19 cellular contexts compared by ENCODE assay signal in the genomic region with DNA sequence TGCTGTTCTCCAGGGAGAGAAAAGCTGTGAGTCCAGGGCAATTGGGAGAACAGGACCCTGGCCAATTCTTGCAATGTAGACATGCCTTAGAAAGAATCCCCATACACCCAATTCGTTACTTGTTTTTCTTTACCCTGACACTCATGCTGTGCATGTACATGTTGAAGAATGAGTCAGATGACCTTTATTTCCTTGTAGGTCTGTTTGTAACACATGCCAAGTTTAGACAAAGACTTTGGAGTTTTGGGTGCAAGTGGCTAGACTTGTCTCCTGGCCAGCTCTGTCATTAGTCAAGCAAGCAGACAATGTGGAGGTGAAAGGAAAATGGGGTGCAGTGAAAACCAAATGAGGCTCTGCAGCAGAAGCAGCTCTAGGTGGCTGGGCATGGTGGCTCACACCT. TPM values are rescaled to one million over a fixed set of nuclear protein-coding genes. Genes with fewer than 3 reads are reported as not detected.
DNase-seq lines count a peak whose midpoint lies in the region; ATAC-seq and TF ChIP-seq lines count a peak whose summit lies in the region.
"Had no signal": no experiment of that assay in that cellular context is flagged by ENCODE, and none has a peak within 500 bp of the region (broad histone marks: within the 10 kb centered on the region; RNA-seq: fewer than 3 reads in every experiment).

No MANE protein-coding gene starts in this region.

- in situ Hi-C loops in mammary epithelial cell (cut with MboI; ENCODE audit: low sequenced_read_pairs in 2 of 2), result no loop called here

- no peaks in the 10 kb centered on the region for H3K4me1 ChIP-seq in mammary epithelial cell (ENCODE audit: insufficient read depth, low read length)
- H3K4me1 ChIP-seq: pancreas, SJCRH30, vagina had no signal

- intact Hi-C loops in mammary epithelial cell (cut with micrococcal nuclease), result no loop called here
- intact Hi-C loops in activated naive CD4-positive, alpha-beta T cell treated with anti-CD3 and anti-CD28 coated beads for 36 hours (cut with micrococcal nuclease), result no loop called here

- H3K9me3 ChIP-seq in mammary epithelial cell (replicated peaks; ENCODE audit: insufficient read depth, low read length), result no peaks in the 10 kb centered on the region
- H3K9me3 ChIP-seq: pancreas, SJCRH30, vagina had no signal

- no peaks in the 10 kb centered on the region for H3K27me3 ChIP-seq in mammary epithelial cell (ENCODE audit: insufficient read depth, low read length)
- H3K27me3 ChIP-seq: pancreas, SJCRH30, vagina had no signal

- WGBS in mammary epithelial cell (ENCODE audit: low coverage, missing lambda C conversion rate), result no CpG with 5 or more reads among the region's 1 CpG

- H3K36me3 ChIP-seq in mammary epithelial cell (ENCODE audit: insufficient read depth, low read length), result peaks cover 7% of the 10 kb centered on the region

- no peak overlapping the region for H3K27ac Mint-ChIP-seq in activated naive CD4-positive, alpha-beta T cell treated with anti-CD3 and anti-CD28 coated beads for 36 hours
- H3K27ac Mint-ChIP-seq: CD4-positive, alpha-beta memory T cell; naive B cell had no signal

- dilution Hi-C loops in mammary epithelial cell (cut with HindIII; ENCODE audit: low sequenced_read_pairs), result no loop called here

- H3K36me3 Mint-ChIP-seq in activated naive CD4-positive, alpha-beta T cell treated with anti-CD3 and anti-CD28 coated beads for 36 hours (ENCODE audit: low read depth), result peaks cover 27% of the 10 kb centered on the region

- ATAC-seq in HG03439 (IDR thresholded peaks at IDR 0.05; ENCODE audit: unreplicated experiment), result no peak
- ATAC-seq: pancreas had no signal

- no TSS peak for BruUV-seq in mammary epithelial cell (replicated peaks; lab: Mats Ljungman, UMichigan)

- H2AFZ ChIP-seq in mammary epithelial cell (ENCODE audit: low read depth, low read length), result no peak overlapping the region

- no peaks in the 10 kb centered on the region for H4K20me1 ChIP-seq in mammary epithelial cell (ENCODE audit: insufficient read depth, low read length)

- H3K27ac ChIP-seq in C4-2B, result peak overlapping the region; percentile 76
- no peak overlapping the region for H3K27ac ChIP-seq in mammary epithelial cell (ENCODE audit: insufficient read depth, low read depth, low read length)
- H3K27ac ChIP-seq: pancreas, SJCRH30, vagina had no signal

- no peak overlapping the region for H3K4me3 Mint-ChIP-seq in activated naive CD4-positive, alpha-beta T cell treated with anti-CD3 and anti-CD28 coated beads for 36 hours
- H3K4me3 Mint-ChIP-seq: CD4-positive, alpha-beta memory T cell; naive B cell had no signal

- H3K9ac ChIP-seq in mammary epithelial cell (ENCODE audit: insufficient read depth, low read length), result no peak overlapping the region

- no peaks in the 10 kb centered on the region for H3K79me2 ChIP-seq in mammary epithelial cell (ENCODE audit: insufficient read depth, low read length)

- no peaks in the 10 kb centered on the region for H3K9me3 Mint-ChIP-seq in activated naive CD4-positive, alpha-beta T cell treated with anti-CD3 and anti-CD28 coated beads for 36 hours
- H3K9me3 Mint-ChIP-seq: CD4-positive, alpha-beta memory T cell; naive B cell had no signal

- DNase-seq in HT1080 (ENCODE audit: low read depth) (peak; percentile 23), mammary epithelial cell (peak; percentile 68), foreskin fibroblast (peak; percentile 11 to 37), OCI-M2 (lab: John Stamatoyannopoulos, UW; ENCODE audit: unreplicated experiment) (no peak)
- no peak for DNase-seq in activated naive CD4-positive, alpha-beta T cell treated with anti-CD3 and anti-CD28 coated beads, Interleukin-2, amount 50 U/mL, for 16 hours
- DNase-seq in activated naive CD4-positive, alpha-beta T cell treated with anti-CD3 and anti-CD28 coated beads for 36 hours, result no peak
- DNase-seq: CD4-positive, alpha-beta memory T cell; naive B cell; NCI-H1092; NCI-H2081 treated with DMSO at 0.1 percent for 48 hours; NCI-H524; pancreas; SJCRH30; substantia nigra; T-helper 2 cell had no signal

- CTCF ChIA-PET in mammary epithelial cell (lab: Charles Lee; ENCODE audit: low non-redundant PET), result no interaction called here
- CTCF ChIA-PET in activated naive CD4-positive, alpha-beta T cell treated with anti-CD3 and anti-CD28 coated beads for 36 hours (lab: Charles Lee), result interaction anchor here (0.6 to 1.1 kb wide), 2 partner anchors 26 to 36 kb away, joined by 3 to 5 read pairs; no protein-coding TSS in a partner anchor

- H3K4me1 Mint-ChIP-seq in activated naive CD4-positive, alpha-beta T cell treated with anti-CD3 and anti-CD28 coated beads for 36 hours (ENCODE audit: low read depth), result peaks cover 4% of the 10 kb centered on the region

- H3K4me2 ChIP-seq in mammary epithelial cell (ENCODE audit: insufficient read depth, low read depth, low read length), result no peak overlapping the region

- TF ChIP-seq CTCF in C4-2B (conservative IDR thresholded peaks at IDR 0.05) (no peak), mammary epithelial cell (conservative IDR thresholded peaks at IDR 0.05 in 1 of 2, IDR thresholded peaks at IDR 0.05 in 1 of 2; ENCODE audit: extremely low read depth in 1 of 2, insufficient read depth in 1 of 2, low read depth in 1 of 2, low read length in 2 of 2) (no peak), foreskin fibroblast (IDR thresholded peaks at IDR 0.05; ENCODE audit: low read depth, low read length) (no peak)

- no peaks in the 10 kb centered on the region for H3K27me3 Mint-ChIP-seq in activated naive CD4-positive, alpha-beta T cell treated with anti-CD3 and anti-CD28 coated beads for 36 hours (ENCODE audit: low read depth)
- H3K27me3 Mint-ChIP-seq: CD4-positive, alpha-beta memory T cell; naive B cell had no signal

- no peak overlapping the region for H3K4me3 ChIP-seq in mammary epithelial cell (replicated peaks in 1 of 3; ENCODE audit: insufficient read depth in 1 of 3, low read depth in 2 of 3, low read length in 3 of 3)
- no peak overlapping the region for H3K4me3 ChIP-seq in foreskin fibroblast (ENCODE audit: low read depth in 1 of 2, low read length in 2 of 2)
- H3K4me3 ChIP-seq: K562, pancreas, SJCRH30, vagina had no signal

RNA-seq across cellular contexts. Expression of gene GNPAT, which starts 38.1 kb away (rescaled TPM):
- total RNA-seq in HT1080 (2014; rRNA removed; shearing (Covaris generic)), result 46.0 and 55.3 TPM in 2 replicates
- polyA plus RNA-seq in HT1080 (2015; cell fraction: cytosol; rRNA removed), result 37.7 and 39.8 TPM in 2 replicates
- 46.8 and 49.8 TPM in 2 replicates for polyA plus RNA-seq in HT1080 (2015; cell fraction: nucleus; rRNA removed)
- total RNA-seq in mammary epithelial cell, result 10 to 100 TPM; 29.5 to 52.2 TPM
- 23.0 TPM for polyA plus RNA-seq in mammary epithelial cell
- polyA minus RNA-seq in mammary epithelial cell, result 58.7 TPM
- 10 to 100 TPM; 60.4 to 62.0 TPM for total RNA-seq in activated naive CD4-positive, alpha-beta T cell treated with anti-CD3 and anti-CD28 coated beads for 36 hours

RNA-seq across cellular contexts. Expression of gene EXOC8, which starts 58.6 kb away (rescaled TPM):
- 7.3 and 7.4 TPM in 2 replicates for total RNA-seq in HT1080 (2014; rRNA removed; shearing (Covaris generic))
- polyA plus RNA-seq in HT1080 (2015; cell fraction: cytosol; rRNA removed), result 6.3 and 7.3 TPM in 2 replicates
- 13.0 and 14.3 TPM in 2 replicates for polyA plus RNA-seq in HT1080 (2015; cell fraction: nucleus; rRNA removed)
- total RNA-seq in mammary epithelial cell, result 10 to 100 TPM; 12.7 to 16.5 TPM
- 4.7 TPM for polyA plus RNA-seq in mammary epithelial cell
- 13.6 TPM for polyA minus RNA-seq in mammary epithelial cell
- total RNA-seq in activated naive CD4-positive, alpha-beta T cell treated with anti-CD3 and anti-CD28 coated beads for 36 hours, result 10 to 100 TPM; 11.5 to 12.0 TPM

RNA-seq across cellular contexts. Expression of gene SPRTN, which starts 59.0 kb away (rescaled TPM):
- 8.6 TPM in 2 replicates for total RNA-seq in HT1080 (2014; rRNA removed; shearing (Covaris generic))
- polyA plus RNA-seq in HT1080 (2015; cell fraction: cytosol; rRNA removed), result 7.1 and 7.7 TPM in 2 replicates
- polyA plus RNA-seq in HT1080 (2015; cell fraction: nucleus; rRNA removed), result 11.4 and 12.2 TPM in 2 replicates
- total RNA-seq in mammary epithelial cell, result 10 to 100 TPM; 17.1 to 24.3 TPM
- 13.9 TPM for polyA plus RNA-seq in mammary epithelial cell
- polyA minus RNA-seq in mammary epithelial cell, result 4.8 TPM
- total RNA-seq in activated naive CD4-positive, alpha-beta T cell treated with anti-CD3 and anti-CD28 coated beads for 36 hours, result 1 to 10 TPM; 6.0 to 9.1 TPM

Comparison
In these comparisons a context has a peak if more than half of its experiments do, and no peak if none do; other contexts are left out.
1. DNase-seq: peak in HT1080 (single experiment), mammary epithelial cell (single experiment) and foreskin fibroblast (2 of 2); none in OCI-M2 (single experiment), activated naive CD4-positive, alpha-beta T cell treated with anti-CD3 and anti-CD28 coated beads, Interleukin-2, amount 50 U/mL, for 16 hours (single experiment) and activated naive CD4-positive, alpha-beta T cell treated with anti-CD3 and anti-CD28 coated beads for 36 hours (single experiment).